In genomic region chr19:7980168-7980567, GRCh38 we compare ENCODE assay signal across 30 cellular contexts. TPM values are rescaled to one million over a fixed set of nuclear protein-coding genes. Genes with fewer than 3 reads are reported as not detected.
"Had no signal": no experiment of that assay in that cellular context is flagged by ENCODE, and none has a peak within 500 bp of the region (broad histone marks: within the 10 kb centered on the region; RNA-seq: fewer than 3 reads in every experiment).

No MANE protein-coding gene starts in this region.

- H3K4me2 ChIP-seq: neural progenitor cell had no signal

- H3K36me3 Mint-ChIP-seq: naive B cell, type B pancreatic cell had no signal

- H3K4me3 ChIP-seq: coronary artery, dorsolateral prefrontal cortex, gastroesophageal sphincter, neural progenitor cell, uterus had no signal

- FAIRE-seq: astrocyte, keratinocyte, TTC549 had no signal

- H2AFZ ChIP-seq: neural progenitor cell had no signal

- ATAC-seq: activated T-helper 17 cell treated with anti-CD3 and anti-CD28 coated beads, Interleukin-2, amount 50 U/mL, for 72 hours; gastroesophageal sphincter; right cardiac atrium had no signal

- DNase-seq: activated CD4-positive, alpha-beta memory T cell treated with anti-CD3 and anti-CD28 coated beads for 36 hours; activated CD4-positive, alpha-beta T cell treated with anti-CD3 and anti-CD28 coated beads for 48 hours; activated CD8-positive, alpha-beta memory T cell treated with anti-CD3 and anti-CD28 coated beads, Interleukin-2, amount 50 U/mL, for 4 hours; activated gamma-delta T cell treated with Interleukin-2 at 50 U/mL for 16 hours; activated naive CD4-positive, alpha-beta T cell treated with anti-CD3 and anti-CD28 coated beads, Interleukin-2, amount 50 U/mL, for 16 hours; activated T-cell treated with anti-CD3 and anti-CD28 coated beads, Interleukin-2, amount 50 U/mL, for 1 hour; amniotic stem cell; brain microvascular endothelial cell; effector memory CD4-positive, alpha-beta T cell; head of caudate nucleus; hippocampal formation; naive B cell; stimulated activated CD4-positive, alpha-beta T cell treated with anti-CD3 and anti-CD28 coated beads, Interleukin-12 subunit alpha, Interleukin-12 subunit beta, amount 100 ng/mL, for 4 hours; stimulated activated CD4-positive, alpha-beta T cell treated with anti-CD3 and anti-CD28 coated beads, Interleukin-4, amount 100 ng/mL, for 1 hour; T-helper 9 cell; uterus had no signal

- H3K27ac Mint-ChIP-seq: activated CD4-positive, alpha-beta memory T cell treated with anti-CD3 and anti-CD28 coated beads for 36 hours; activated T-helper 17 cell treated with anti-CD3 and anti-CD28 coated beads, Interleukin-2, amount 50 U/mL, for 72 hours; mesothelial cell of epicardium; neural progenitor cell; stimulated activated naive CD8-positive, alpha-beta T cell treated with anti-CD3 and anti-CD28 coated beads, Interleukin-15, Interleukin-2, amounts not matched to agents 100 ng/mL and 50 ng/mL, for 24 hours; type B pancreatic cell had no signal

- H3K27me3 ChIP-seq: brain microvascular endothelial cell, dorsolateral prefrontal cortex, gastroesophageal sphincter, neural progenitor cell, uterus had no signal

- H3K36me3 ChIP-seq: neural progenitor cell, uterus had no signal

- H3K4me1 Mint-ChIP-seq: activated T-helper 17 cell treated with anti-CD3 and anti-CD28 coated beads, Interleukin-2, amount 50 U/mL, for 72 hours; mesothelial cell of epicardium; neural progenitor cell had no signal

- H3K27me3 Mint-ChIP-seq: activated CD4-positive, alpha-beta memory T cell treated with anti-CD3 and anti-CD28 coated beads for 36 hours; activated T-helper 17 cell treated with anti-CD3 and anti-CD28 coated beads, Interleukin-2, amount 50 U/mL, for 72 hours; naive B cell; stimulated activated naive CD8-positive, alpha-beta T cell treated with anti-CD3 and anti-CD28 coated beads, Interleukin-15, Interleukin-2, amounts not matched to agents 100 ng/mL and 50 ng/mL, for 24 hours; type B pancreatic cell had no signal

- H3K27ac ChIP-seq: brain microvascular endothelial cell, coronary artery, dorsolateral prefrontal cortex, gastroesophageal sphincter, neural progenitor cell, uterus, VCaP had no signal

- H3K4me1 ChIP-seq: neural progenitor cell, uterus had no signal

- H3K9me3 Mint-ChIP-seq: activated CD4-positive, alpha-beta memory T cell treated with anti-CD3 and anti-CD28 coated beads for 36 hours; activated T-helper 17 cell treated with anti-CD3 and anti-CD28 coated beads, Interleukin-2, amount 50 U/mL, for 72 hours; mesothelial cell of epicardium; naive B cell; neural progenitor cell; stimulated activated naive CD8-positive, alpha-beta T cell treated with anti-CD3 and anti-CD28 coated beads, Interleukin-15, Interleukin-2, amounts not matched to agents 100 ng/mL and 50 ng/mL, for 24 hours; type B pancreatic cell had no signal

- H3K4me3 Mint-ChIP-seq: activated CD4-positive, alpha-beta memory T cell treated with anti-CD3 and anti-CD28 coated beads for 36 hours; activated T-helper 17 cell treated with anti-CD3 and anti-CD28 coated beads, Interleukin-2, amount 50 U/mL, for 72 hours; mesothelial cell of epicardium; naive B cell; neural progenitor cell; stimulated activated naive CD8-positive, alpha-beta T cell treated with anti-CD3 and anti-CD28 coated beads, Interleukin-15, Interleukin-2, amounts not matched to agents 100 ng/mL and 50 ng/mL, for 24 hours; type B pancreatic cell had no signal

- H3K9me3 ChIP-seq: gastroesophageal sphincter, uterus had no signal

RNA-seq across cellular contexts. Expression of gene CTXN1, which starts 54.2 kb away (rescaled TPM):
- total RNA-seq: T-helper 1 cell treated with Interleukin-12 subunit alpha and Interleukin-12 subunit beta and Interleukin-4 antibody, amounts not matched to agents 30 ng/mL and 1 ng/mL, for 36 hours had no signal
